In genomic region chr4:26731342-26731741, GRCh38 we compare ENCODE assay signal across 10 cellular contexts.
A peak's percentile ranks its signal among the peaks of the same experiment; 100 is the strongest.
DNase-seq lines count a peak whose midpoint lies in the region; ATAC-seq and TF ChIP-seq lines count a peak whose summit lies in the region.
"Had no signal": no experiment of that assay in that cellular context is flagged by ENCODE, and none has a peak within 500 bp of the region (broad histone marks: within the 10 kb centered on the region; RNA-seq: fewer than 3 reads in every experiment).

No MANE protein-coding gene starts in this region.

- H3K4me3 Mint-ChIP-seq in activated naive CD8-positive, alpha-beta T cell treated with anti-CD3 and anti-CD28 coated beads, Interleukin-2, amount 50 U/mL, for 24 hours, result no peak overlapping the region
- H3K4me3 Mint-ChIP-seq in activated naive CD8-positive, alpha-beta T cell treated with anti-CD3 and anti-CD28 coated beads for 36 hours, result no peak overlapping the region
- no peak overlapping the region for H3K4me3 Mint-ChIP-seq in stimulated activated naive CD8-positive, alpha-beta T cell treated with anti-CD3 and anti-CD28 coated beads, Interleukin-15, amount 100 ng/mL, for 72 hours
- H3K4me3 Mint-ChIP-seq in H9, result no peak overlapping the region

- no peaks in the 10 kb centered on the region for H3K9me3 ChIP-seq in GM23248 (ENCODE audit: low read depth)
- H3K9me3 ChIP-seq in left lung, result no peaks in the 10 kb centered on the region
- no peaks in the 10 kb centered on the region for H3K9me3 ChIP-seq in H9 (ENCODE audit: control insufficient read depth, low read depth, low read length)

- H2BK20ac ChIP-seq in H9 (ENCODE audit: low read depth, low read length, poor library complexity, severe bottlenecking), result no peak overlapping the region

- H2BK12ac ChIP-seq in H9 (ENCODE audit: insufficient read length, low read depth, low read length), result no peak overlapping the region

- H3K4me1 ChIP-seq in GM23248 (ENCODE audit: insufficient read depth), result no peaks in the 10 kb centered on the region
- no peaks in the 10 kb centered on the region for H3K4me1 ChIP-seq in left lung
- no peaks in the 10 kb centered on the region for H3K4me1 ChIP-seq in H9 (ENCODE audit: insufficient read depth, low read length)

- H3K9ac ChIP-seq in GM23248 (no peak overlapping the region), H9 (ENCODE audit: extremely low read depth, insufficient read length, low read length) (no peak overlapping the region)

- H3K23me2 ChIP-seq in H9 (ENCODE audit: insufficient read length, low read depth, low read length, poor library complexity, severe bottlenecking), result no peaks in the 10 kb centered on the region

- intact Hi-C loops in left lung (cut with DNase I), result no loop called here

- no peak overlapping the region for H2BK120ac ChIP-seq in H9 (ENCODE audit: low read depth, low read length, poor library complexity, severe bottlenecking)

- 94 to 100% methylated on average over 2 of the region's 2 CpGs for WGBS in GM23248 (ENCODE audit: low coverage in 1 of 2, low lambda C conversion rate in 2 of 2, missing lambda C conversion rate in 2 of 2), 2 experiments
- whole genome bisulfite sequencing in H9 (ENCODE audit: extremely low coverage, insufficient read length, low lambda C conversion rate), result no CpG with 5 or more reads among the region's 2 CpGs

- H3K4me3 ChIP-seq in GM23248 (no peak overlapping the region), left lung (no peak overlapping the region)
- H3K4me3 ChIP-seq: dorsolateral prefrontal cortex had no signal

- H2BK5ac ChIP-seq in H9 (ENCODE audit: insufficient read length, low read length), result no peak overlapping the region

- H3K36me3 ChIP-seq in GM23248 (ENCODE audit: low read depth), result 0 out of 2 replicates have a peak, but pooled peaks cover 10% of the 10 kb centered on the region
- no peaks in the 10 kb centered on the region for H3K36me3 ChIP-seq in left lung

- H3K4ac ChIP-seq in H9 (ENCODE audit: low read depth, low read length), result no peak overlapping the region

- H3K27me3 ChIP-seq in GM23248 (replicated peaks; ENCODE audit: insufficient read depth), result no peaks in the 10 kb centered on the region
- no peaks in the 10 kb centered on the region for H3K27me3 ChIP-seq in left lung
- no peaks in the 10 kb centered on the region for H3K27me3 ChIP-seq in H9 (ENCODE audit: insufficient read depth, low read length)
- H3K27me3 ChIP-seq: dorsolateral prefrontal cortex had no signal

- ATAC-seq in activated naive CD8-positive, alpha-beta T cell treated with anti-CD3 and anti-CD28 coated beads, Interleukin-2, amount 50 U/mL, for 24 hours, result peak; percentile 87
- ATAC-seq in HG03457 (IDR thresholded peaks at IDR 0.05; ENCODE audit: unreplicated experiment) (peak; percentile 84), left lung (no peak), HG03135 (IDR thresholded peaks at IDR 0.05; ENCODE audit: unreplicated experiment) (no peak)
- peak; percentile 96 for ATAC-seq in stimulated activated naive CD8-positive, alpha-beta T cell treated with anti-CD3 and anti-CD28 coated beads, Interleukin-15, amount 100 ng/mL, for 72 hours

- H4K91ac ChIP-seq in H9 (ENCODE audit: insufficient read length, low read depth, low read length), result no peak overlapping the region

- H3K23ac ChIP-seq in H9 (ENCODE audit: insufficient read length, low read depth, low read length), result no peak overlapping the region

- no peak overlapping the region for H3T11ph ChIP-seq in H9 (ENCODE audit: low read length)

- no peak overlapping the region for H4K5ac ChIP-seq in H9 (ENCODE audit: insufficient read length, low read depth, low read length)

- no peak for DNase-seq in activated naive CD8-positive, alpha-beta T cell treated with anti-CD3 and anti-CD28 coated beads, Interleukin-2, amount 50 U/mL, for 24 hours
- DNase-seq in activated naive CD8-positive, alpha-beta T cell treated with anti-CD3 and anti-CD28 coated beads for 36 hours, result no peak
- DNase-seq in GM23248 (peak; percentile 42), left lung (no peak), H9 (no peak)
- no peak for DNase-seq in stimulated activated naive CD8-positive, alpha-beta T cell treated with anti-CD3 and anti-CD28 coated beads, Interleukin-15, amount 100 ng/mL, for 72 hours
- DNase-seq: dorsolateral prefrontal cortex, NCI-H446 treated with DMSO at 0.1 percent for 48 hours had no signal

- H3K4me2 ChIP-seq in GM23248 (ENCODE audit: unreplicated experiment), result no peak overlapping the region
- no peak overlapping the region for H3K4me2 ChIP-seq in H9 (ENCODE audit: insufficient read depth, insufficient read length, low read length)

- H3K56ac ChIP-seq in H9 (ENCODE audit: insufficient read length, low read depth, low read length), result no peak overlapping the region

- no peak overlapping the region for H2BK15ac ChIP-seq in H9 (ENCODE audit: low read depth, low read length)

- peaks cover 1% of the 10 kb centered on the region for H3K36me3 Mint-ChIP-seq in activated naive CD8-positive, alpha-beta T cell treated with anti-CD3 and anti-CD28 coated beads, Interleukin-2, amount 50 U/mL, for 24 hours (ENCODE audit: low read depth)
- H3K36me3 Mint-ChIP-seq in activated naive CD8-positive, alpha-beta T cell treated with anti-CD3 and anti-CD28 coated beads for 36 hours, result peaks cover 5% of the 10 kb centered on the region
- H3K36me3 Mint-ChIP-seq in H9 (ENCODE audit: insufficient read depth in 1 of 3, low read depth in 3 of 3), result no peaks in the 10 kb centered on the region

- no peaks in the 10 kb centered on the region for H3K79me1 ChIP-seq in H9 (ENCODE audit: insufficient read depth, low read depth, low read length, poor library complexity, severe bottlenecking)

- H3K14ac ChIP-seq in H9 (ENCODE audit: insufficient read depth, low read length), result no peak overlapping the region

- peaks cover 11% of the 10 kb centered on the region for H3K4me1 Mint-ChIP-seq in activated naive CD8-positive, alpha-beta T cell treated with anti-CD3 and anti-CD28 coated beads, Interleukin-2, amount 50 U/mL, for 24 hours
- peaks cover 7% of the 10 kb centered on the region for H3K4me1 Mint-ChIP-seq in activated naive CD8-positive, alpha-beta T cell treated with anti-CD3 and anti-CD28 coated beads for 36 hours
- H3K4me1 Mint-ChIP-seq in stimulated activated naive CD8-positive, alpha-beta T cell treated with anti-CD3 and anti-CD28 coated beads, Interleukin-15, amount 100 ng/mL, for 72 hours, result peaks cover 13% of the 10 kb centered on the region
- no peaks in the 10 kb centered on the region for H3K4me1 Mint-ChIP-seq in H9

- H3K79me2 ChIP-seq in GM23248 (ENCODE audit: insufficient read depth), result no peaks in the 10 kb centered on the region
- no peaks in the 10 kb centered on the region for H3K79me2 ChIP-seq in H9 (ENCODE audit: insufficient read depth, low read length)

- H3K27ac Mint-ChIP-seq in activated naive CD8-positive, alpha-beta T cell treated with anti-CD3 and anti-CD28 coated beads, Interleukin-2, amount 50 U/mL, for 24 hours, result no peak overlapping the region
- no peak overlapping the region for H3K27ac Mint-ChIP-seq in activated naive CD8-positive, alpha-beta T cell treated with anti-CD3 and anti-CD28 coated beads for 36 hours
- no peak overlapping the region for H3K27ac Mint-ChIP-seq in stimulated activated naive CD8-positive, alpha-beta T cell treated with anti-CD3 and anti-CD28 coated beads, Interleukin-15, amount 100 ng/mL, for 72 hours
- H3K27ac Mint-ChIP-seq in H9, result no peak overlapping the region; a peak in 1 of 7 replicates

- TF ChIP-seq CTCF in left lung (IDR thresholded peaks at IDR 0.05) (no peak), H9 (conservative IDR thresholded peaks at IDR 0.05) (no peak)

- H2AFZ ChIP-seq in GM23248, result no peak overlapping the region
- H2AFZ ChIP-seq in H9 (ENCODE audit: low read length), result no peak overlapping the region

- no peak overlapping the region for H3K18ac ChIP-seq in H9 (ENCODE audit: insufficient read length, low read depth, low read length)

- no peak overlapping the region for H2AK5ac ChIP-seq in H9 (ENCODE audit: insufficient read length, low read length)

- H3K27me3 Mint-ChIP-seq in activated naive CD8-positive, alpha-beta T cell treated with anti-CD3 and anti-CD28 coated beads, Interleukin-2, amount 50 U/mL, for 24 hours, result no peaks in the 10 kb centered on the region
- no peaks in the 10 kb centered on the region for H3K27me3 Mint-ChIP-seq in activated naive CD8-positive, alpha-beta T cell treated with anti-CD3 and anti-CD28 coated beads for 36 hours
- H3K27me3 Mint-ChIP-seq in stimulated activated naive CD8-positive, alpha-beta T cell treated with anti-CD3 and anti-CD28 coated beads, Interleukin-15, amount 100 ng/mL, for 72 hours, result no peaks in the 10 kb centered on the region
- no peaks in the 10 kb centered on the region for H3K27me3 Mint-ChIP-seq in H9 (ENCODE audit: low read depth)

- H4K8ac ChIP-seq in H9 (replicated peaks; ENCODE audit: insufficient read length, low read depth, low read length), result no peak overlapping the region

- H3K9me2 ChIP-seq in GM23248 (ENCODE audit: insufficient read depth), result no peaks in the 10 kb centered on the region

- no peaks in the 10 kb centered on the region for H3K9me3 Mint-ChIP-seq in activated naive CD8-positive, alpha-beta T cell treated with anti-CD3 and anti-CD28 coated beads, Interleukin-2, amount 50 U/mL, for 24 hours
- H3K9me3 Mint-ChIP-seq in activated naive CD8-positive, alpha-beta T cell treated with anti-CD3 and anti-CD28 coated beads for 36 hours, result no peaks in the 10 kb centered on the region
- H3K9me3 Mint-ChIP-seq in stimulated activated naive CD8-positive, alpha-beta T cell treated with anti-CD3 and anti-CD28 coated beads, Interleukin-15, amount 100 ng/mL, for 72 hours, result no peaks in the 10 kb centered on the region
- no peaks in the 10 kb centered on the region for H3K9me3 Mint-ChIP-seq in H9

- H4K20me1 ChIP-seq in GM23248 (ENCODE audit: insufficient read depth) (no peaks in the 10 kb centered on the region), H9 (ENCODE audit: control insufficient read depth, insufficient read depth, insufficient read length) (no peaks in the 10 kb centered on the region)

- in situ Hi-C loops in GM23248 (cut with MboI), result no loop called here

- H3K27ac ChIP-seq in GM23248, result no peak overlapping the region
- H3K27ac ChIP-seq in left lung, result no peak overlapping the region
- no peak overlapping the region for H3K27ac ChIP-seq in H9 (ENCODE audit: insufficient read length, low read depth, low read length)
- H3K27ac ChIP-seq: dorsolateral prefrontal cortex had no signal

- peaks cover 4% of the 10 kb centered on the region; the same call in 1 of the 2 replicates for H3F3A ChIP-seq in GM23248 (ENCODE audit: insufficient read depth)

Comparison
In these comparisons a context has a peak if more than half of its experiments do, and no peak if none do; other contexts are left out.
1. ATAC-seq: peak in activated naive CD8-positive, alpha-beta T cell treated with anti-CD3 and anti-CD28 coated beads, Interleukin-2, amount 50 U/mL, for 24 hours (single experiment), HG03457 (single experiment) and stimulated activated naive CD8-positive, alpha-beta T cell treated with anti-CD3 and anti-CD28 coated beads, Interleukin-15, amount 100 ng/mL, for 72 hours (single experiment); none in left lung (single experiment) and HG03135 (single experiment).